28 cellular contexts compared by ENCODE assay signal in the genomic region with DNA sequence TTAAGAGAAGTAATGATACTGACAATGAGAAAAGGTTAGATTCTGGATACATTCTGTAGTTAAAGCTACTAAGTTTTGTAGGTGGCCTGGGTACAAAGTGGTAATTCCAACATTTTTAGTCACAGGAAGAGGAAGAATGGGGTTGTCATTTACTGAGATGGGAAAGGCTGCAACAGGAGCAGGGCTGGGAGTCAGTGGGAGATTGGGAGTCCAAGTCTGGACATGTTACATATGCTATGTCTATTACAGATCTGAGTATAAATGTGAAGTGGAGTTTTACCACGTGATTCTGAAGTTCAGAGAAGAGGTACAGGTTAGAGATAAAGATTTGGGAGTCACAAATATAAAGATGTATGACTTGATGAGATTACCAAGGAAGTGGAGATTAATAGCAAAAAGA.
DNase-seq lines count a peak whose midpoint lies in the region; ATAC-seq and TF ChIP-seq lines count a peak whose summit lies in the region.
"Had no signal": no experiment of that assay in that cellular context is flagged by ENCODE, and none has a peak within 500 bp of the region (broad histone marks: within the 10 kb centered on the region; RNA-seq: fewer than 3 reads in every experiment).

No MANE protein-coding gene starts in this region.

- peak overlapping the region; percentile 46 for H2BK5ac ChIP-seq in IMR-90 (ENCODE audit: low read depth, low read length, poor library complexity, severe bottlenecking)

- H3K9me3 Mint-ChIP-seq in CD8-positive, alpha-beta memory T cell: peaks cover 0 to 3% (median 0%) of the 10 kb centered on the region in 5 donors
- H3K9me3 Mint-ChIP-seq in effector memory CD8-positive, alpha-beta T cell: no peaks in the 10 kb centered on the region
- peaks cover 3% of the 10 kb centered on the region for H3K9me3 Mint-ChIP-seq in mesothelial cell of epicardium
- H3K9me3 Mint-ChIP-seq: endodermal cell had no signal

- POLR2A ChIA-PET in CD8-positive, alpha-beta memory T cell (lab: Charles Lee): no interaction called here
- POLR2A ChIA-PET in IMR-90 (lab: Charles Lee; ENCODE audit: unreplicated experiment): no interaction called here

- no peak overlapping the region for H3K56ac ChIP-seq in IMR-90 (ENCODE audit: extremely low read depth, insufficient read depth, low read length)

- H2BK15ac ChIP-seq in IMR-90 (ENCODE audit: low read depth, low read length): no peak overlapping the region

- no peak for TF ChIP-seq RAD21 in IMR-90 (IDR thresholded peaks at IDR 0.05; ENCODE audit: low read length)

- H3K9me3 ChIP-seq in CD8-positive, alpha-beta memory T cell (ENCODE audit: low read length): no peaks in the 10 kb centered on the region
- H3K9me3 ChIP-seq in IMR-90 (ENCODE audit: control insufficient read depth, insufficient read depth, low read length): no peaks in the 10 kb centered on the region
- H3K9me3 ChIP-seq in testis: no peaks in the 10 kb centered on the region
- H3K9me3 ChIP-seq: esophagus squamous epithelium, MG63, upper lobe of right lung had no signal

- peak overlapping the region in 5 of 7 donors; percentile 14 to 76 (median 54) for H3K4me3 Mint-ChIP-seq in CD8-positive, alpha-beta memory T cell
- peak overlapping the region in 1 of 2 donors; percentile 1 for H3K4me3 Mint-ChIP-seq in effector memory CD8-positive, alpha-beta T cell
- no peak overlapping the region for H3K4me3 Mint-ChIP-seq in mesothelial cell of epicardium
- H3K4me3 Mint-ChIP-seq: activated CD4-positive, alpha-beta T cell treated with anti-CD3 and anti-CD28 coated beads for 36 hours; B cell; endodermal cell had no signal

- peak overlapping the region in 1 of 2 experiments; percentile 64; a peak in 1 of 4 replicates for H4K8ac ChIP-seq in IMR-90 (ENCODE audit: low read depth in 2 of 2, low read length in 2 of 2)

- CTCF ChIA-PET in CD8-positive, alpha-beta memory T cell (lab: Charles Lee): no interaction called here
- CTCF ChIA-PET in IMR-90 (lab: Yijun Ruan, JAX): no interaction called here

- no peaks in the 10 kb centered on the region for H3K27me3 ChIP-seq in CD8-positive, alpha-beta memory T cell (ENCODE audit: insufficient read depth, low read length, poor library complexity, severe bottlenecking)
- H3K27me3 ChIP-seq in IMR-90 (ENCODE audit: control insufficient read depth, insufficient read depth, low read length) (no peaks in the 10 kb centered on the region), testis (no peaks in the 10 kb centered on the region)
- H3K27me3 ChIP-seq: cardiac muscle cell, esophagus squamous epithelium, MG63, upper lobe of right lung had no signal

- H2BK20ac ChIP-seq in IMR-90 (ENCODE audit: low read depth, low read length): peak overlapping the region; percentile 35; the same call in 1 of the 2 replicates

- H3K36me3 ChIP-seq in CD8-positive, alpha-beta memory T cell (ENCODE audit: insufficient read depth, low read length): no peaks in the 10 kb centered on the region
- H3K36me3 ChIP-seq in IMR-90 (ENCODE audit: control insufficient read depth, insufficient read depth, low read length) (0 out of 2 replicates have a peak, but pooled peaks cover 2% of the 10 kb centered on the region), testis (ENCODE audit: low read depth, missing control alignments) (no peaks in the 10 kb centered on the region)
- H3K36me3 ChIP-seq: cardiac muscle cell, esophagus squamous epithelium, MG63, upper lobe of right lung had no signal

- peak overlapping the region; percentile 23; the same call in 1 of the 2 replicates for H3K23ac ChIP-seq in IMR-90 (ENCODE audit: low read depth, low read length)

- H3K18ac ChIP-seq in IMR-90 (ENCODE audit: low read depth, low read length): no peak overlapping the region; the same call in 1 of the 2 replicates

- no peak overlapping the region; the same call in 1 of the 2 replicates for H2BK120ac ChIP-seq in IMR-90 (ENCODE audit: low read depth, low read length)

- H3K27ac Mint-ChIP-seq in CD8-positive, alpha-beta memory T cell: peak overlapping the region in 7 of 8 donors; percentile 85 to 98 (median 92)
- H3K27ac Mint-ChIP-seq in effector memory CD8-positive, alpha-beta T cell: peak overlapping the region; percentile 15 to 60
- peak overlapping the region; percentile 70 for H3K27ac Mint-ChIP-seq in mesothelial cell of epicardium
- H3K27ac Mint-ChIP-seq: activated CD4-positive, alpha-beta T cell treated with anti-CD3 and anti-CD28 coated beads for 36 hours; B cell; endodermal cell had no signal

- no peak overlapping the region for H4K91ac ChIP-seq in IMR-90 (ENCODE audit: insufficient read depth, low read depth, low read length)

- ATAC-seq in IMR-90 (ENCODE audit: low read depth) (peak; percentile 37; the same call in 1 of the 2 replicates), GM18861 (IDR thresholded peaks at IDR 0.05; ENCODE audit: unreplicated experiment) (no peak), HG03045 (IDR thresholded peaks at IDR 0.05; ENCODE audit: unreplicated experiment) (no peak)
- no peak for ATAC-seq in effector memory CD8-positive, alpha-beta T cell (replicated peaks)
- ATAC-seq: activated CD4-positive, alpha-beta T cell treated with anti-CD3 and anti-CD28 coated beads for 36 hours; K562; left ventricle myocardium superior; sciatic nerve; upper lobe of right lung had no signal

- no TSS peak for BruUV-seq in IMR-90 (replicated peaks; lab: Mats Ljungman, UMichigan)

- intact Hi-C loops in IMR-90 (cut with micrococcal nuclease): no loop called here
- intact Hi-C loops in testis (cut with DNase I; ENCODE audit: low total_unique reads): no loop called here

- 0 out of 2 replicates have a peak overlapping the region, but pooled peaks have one; percentile 7 for H3K14ac ChIP-seq in IMR-90 (replicated peaks; ENCODE audit: low read depth, low read length)

- peaks cover 0 to 7% of the 10 kb centered on the region in 2 experiments; a peak in 2 of 4 replicates for H3K79me1 ChIP-seq in IMR-90 (ENCODE audit: low read depth in 1 of 2, low read length in 2 of 2)

- H3K36me3 Mint-ChIP-seq in CD8-positive, alpha-beta memory T cell: peaks cover 0 to 16% (median 0%) of the 10 kb centered on the region in 3 donors
- H3K36me3 Mint-ChIP-seq in effector memory CD8-positive, alpha-beta T cell (ENCODE audit: insufficient read depth): no peaks in the 10 kb centered on the region
- peaks cover 3% of the 10 kb centered on the region for H3K36me3 Mint-ChIP-seq in mesothelial cell of epicardium

- no peak overlapping the region for H2AK9ac ChIP-seq in IMR-90 (replicated peaks; ENCODE audit: low read depth, low read length, poor library complexity)

- H3K4me3 ChIP-seq in CD8-positive, alpha-beta memory T cell (ENCODE audit: low read length): no peak overlapping the region
- H3K4me3 ChIP-seq in IMR-90 (ENCODE audit: insufficient read depth, low read depth, low read length): no peak overlapping the region
- no peak overlapping the region for H3K4me3 ChIP-seq in testis
- H3K4me3 ChIP-seq: cardiac muscle cell, esophagus squamous epithelium, K562, MG63, SK-N-MC, upper lobe of right lung had no signal

- DNase-seq in CD8-positive, alpha-beta memory T cell: no peak
- DNase-seq in IMR-90 (peak; percentile 11), mesothelial cell of epicardium (ENCODE audit: low spot score in 2 of 2, unreplicated experiment in 2 of 2) (no peak), testis (no peak)
- no peak for DNase-seq in effector memory CD8-positive, alpha-beta T cell
- DNase-seq in activated CD4-positive, alpha-beta T cell treated with anti-CD3 and anti-CD28 coated beads, Interleukin-2, amount 50 U/mL, for 4 hours: no peak
- DNase-seq: activated CD4-positive, alpha-beta T cell treated with anti-CD3 and anti-CD28 coated beads for 36 hours; activated naive CD4-positive, alpha-beta T cell; activated T-cell treated with anti-CD3 and anti-CD28 coated beads, Interleukin-2, amount 50 U/mL, for 48 hours; cortex of kidney; endodermal cell; esophagus squamous epithelium; GF-D8; left ventricle myocardium superior; MG63; NCI-H1417 treated with DMSO at 0.1 percent for 48 hours; posterior cingulate gyrus; RPMI8226; stimulated activated CD4-positive, alpha-beta T cell treated with anti-CD3 and anti-CD28 coated beads, Interleukin-12 subunit alpha, Interleukin-12 subunit beta, amount 100 ng/mL, for 4 hours; stimulated activated CD4-positive, alpha-beta T cell treated with anti-CD3 and anti-CD28 coated beads, Interleukin-4, amount 100 ng/mL, for 1 hour; upper lobe of right lung had no signal

- H3K9me1 ChIP-seq in IMR-90 (ENCODE audit: insufficient read depth, low read length): no peaks in the 10 kb centered on the region

- H3K27me3 Mint-ChIP-seq in CD8-positive, alpha-beta memory T cell: peaks cover 0 to 2% of the 10 kb centered on the region in 2 donors
- H3K27me3 Mint-ChIP-seq in effector memory CD8-positive, alpha-beta T cell: no peaks in the 10 kb centered on the region
- H3K27me3 Mint-ChIP-seq in mesothelial cell of epicardium (ENCODE audit: low read depth): no peaks in the 10 kb centered on the region

- H4K20me1 ChIP-seq in IMR-90 (ENCODE audit: insufficient read depth, low read length): no peaks in the 10 kb centered on the region

- in situ Hi-C loops in IMR-90 (cut with MboI; ENCODE audit: low sequenced_read_pairs): no loop called here

- WGBS in IMR-90 (ENCODE audit: extremely low coverage in 2 of 2, insufficient read length in 1 of 2), 2 experiments: 67% methylated on average over 1 of the region's 1 CpG; no CpG with 5 or more reads in 1 of the 2 experiments
- WGBS in testis, 2 donors: 80 to 81% methylated on average over 1 of the region's 1 CpG

- H3K4ac ChIP-seq in IMR-90 (ENCODE audit: low read depth, low read length): no peak overlapping the region; the same call in 1 of the 2 replicates

- H3K27ac ChIP-seq in CD8-positive, alpha-beta memory T cell (ENCODE audit: low read depth, low read length): no peak overlapping the region
- H3K27ac ChIP-seq in IMR-90 (ENCODE audit: insufficient read depth, low read length) (no peak overlapping the region), testis (no peak overlapping the region)
- H3K27ac ChIP-seq: cardiac muscle cell, esophagus squamous epithelium, SK-N-MC, upper lobe of right lung had no signal

- H3K4me2 ChIP-seq in IMR-90 (ENCODE audit: low read depth, low read length): peak overlapping the region; percentile 1; the same call in 1 of the 2 replicates

- H3K9ac ChIP-seq in IMR-90 (ENCODE audit: low read depth, low read length): no peak overlapping the region

- no peak overlapping the region for H2AFZ ChIP-seq in IMR-90 (replicated peaks; ENCODE audit: low read length, poor library complexity)

- H3K4me1 ChIP-seq in CD8-positive, alpha-beta memory T cell (ENCODE audit: insufficient read depth, low read length): no peaks in the 10 kb centered on the region
- H3K4me1 ChIP-seq in IMR-90 (ENCODE audit: control insufficient read depth, insufficient read depth, low read length) (peaks cover 5% of the 10 kb centered on the region; the same call in 1 of the 2 replicates), testis (no peaks in the 10 kb centered on the region)
- H3K4me1 ChIP-seq: esophagus squamous epithelium, upper lobe of right lung had no signal

- no peak overlapping the region; the same call in 1 of the 2 replicates for H4K5ac ChIP-seq in IMR-90 (ENCODE audit: low read depth, low read length)

- dilution Hi-C loops in IMR-90 (cut with HindIII; ENCODE audit: low sequenced_read_pairs, unreplicated experiment): no loop called here

- peaks cover 0 to 31% (median 31%) of the 10 kb centered on the region in 3 donors for H3K4me1 Mint-ChIP-seq in CD8-positive, alpha-beta memory T cell
- peaks cover 0 to 15% of the 10 kb centered on the region in 2 donors for H3K4me1 Mint-ChIP-seq in effector memory CD8-positive, alpha-beta T cell (ENCODE audit: low read depth in 2 of 2)
- H3K4me1 Mint-ChIP-seq in mesothelial cell of epicardium: peaks cover 21% of the 10 kb centered on the region
- H3K4me1 Mint-ChIP-seq: activated CD4-positive, alpha-beta T cell treated with anti-CD3 and anti-CD28 coated beads for 36 hours; B cell; endodermal cell had no signal

- H2AK5ac ChIP-seq in IMR-90 (ENCODE audit: low read depth, low read length): no peak overlapping the region

- TF ChIP-seq CTCF in IMR-90 (conservative IDR thresholded peaks at IDR 0.05; ENCODE audit: low read depth, low read length) (no peak), mesothelial cell of epicardium (IDR thresholded peaks at IDR 0.05; ENCODE audit: unreplicated experiment) (no peak), testis (IDR thresholded peaks at IDR 0.05) (no peak)

- TF ChIP-seq POLR2A in IMR-90 (IDR thresholded peaks at IDR 0.05; ENCODE audit: low read depth, low read length): no peak
- TF ChIP-seq POLR2A in testis (IDR thresholded peaks at IDR 0.05): no peak

Comparison
In these comparisons a context has a peak if more than half of its experiments do, and no peak if none do; other contexts are left out.
1. H3K27ac Mint-ChIP-seq: peak in every context shown above with its lines; median percentile 92 in CD8-positive, alpha-beta memory T cell; 70 in mesothelial cell of epicardium; 38 in effector memory CD8-positive, alpha-beta T cell.